ENCODE assay signal across 10 cellular contexts in the genomic region with DNA sequence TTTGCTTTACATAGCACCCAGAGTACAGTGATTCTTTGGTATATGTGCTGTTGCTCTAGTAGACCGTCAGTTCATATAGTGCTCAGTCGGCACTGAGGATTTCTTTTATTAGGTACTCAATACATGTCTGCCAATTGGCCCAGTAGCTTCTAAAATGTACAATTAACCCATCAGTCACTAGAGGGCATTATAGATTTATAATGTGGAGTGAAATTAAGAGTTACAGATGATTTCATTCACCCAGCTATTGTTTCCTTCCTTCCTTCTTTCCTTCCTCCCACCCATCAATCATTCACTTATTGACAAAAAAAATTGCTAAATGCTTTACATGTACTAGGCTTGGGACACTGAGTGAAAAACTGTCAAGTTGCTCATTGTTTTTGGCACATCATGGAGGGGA.
DNase-seq lines count a peak whose midpoint lies in the region; ATAC-seq and TF ChIP-seq lines count a peak whose summit lies in the region.
"Had no signal": no experiment of that assay in that cellular context is flagged by ENCODE, and none has a peak within 500 bp of the region (broad histone marks: within the 10 kb centered on the region; RNA-seq: fewer than 3 reads in every experiment).

No MANE protein-coding gene starts in this region.

- ATAC-seq in sciatic nerve (peak; percentile 27), HG02763 (IDR thresholded peaks at IDR 0.05; ENCODE audit: unreplicated experiment) (no peak), GM21381 (IDR thresholded peaks at IDR 0.05; ENCODE audit: unreplicated experiment) (no peak)

- DNase-seq in SIG-M5 treated with dmso at 0.1 percent for 504 hours (lab: John Stamatoyannopoulos, UW; ENCODE audit: unreplicated experiment), result peak; percentile 9
- no peak for DNase-seq in SIG-M5 (lab: John Stamatoyannopoulos, UW)
- peak; percentile 23 to 69 for DNase-seq in NCI-H526 (lab: John Stamatoyannopoulos, UW)
- DNase-seq in choroid plexus epithelial cell (ENCODE audit: low read depth), result peak; percentile 64
- DNase-seq in sciatic nerve (ENCODE audit: low spot score), result no peak
- DNase-seq in activated naive CD4-positive, alpha-beta T cell treated with anti-CD3 and anti-CD28 coated beads for 36 hours, result no peak
- DNase-seq: activated B cell treated with CpG ODN at 0.5 μM for 24 hours had no signal

- H3K4me3 Mint-ChIP-seq in activated naive CD4-positive, alpha-beta T cell treated with anti-CD3 and anti-CD28 coated beads for 36 hours, result no peak overlapping the region
- H3K4me3 Mint-ChIP-seq: activated B cell treated with CpG ODN at 0.5 μM for 24 hours; CD4-positive, CD25-positive, alpha-beta regulatory T cell had no signal

- no peak overlapping the region for H3K27ac Mint-ChIP-seq in activated naive CD4-positive, alpha-beta T cell treated with anti-CD3 and anti-CD28 coated beads for 36 hours
- H3K27ac Mint-ChIP-seq: activated B cell treated with CpG ODN at 0.5 μM for 24 hours had no signal

- TF ChIP-seq CTCF in choroid plexus epithelial cell (conservative IDR thresholded peaks at IDR 0.05; ENCODE audit: low read depth, low read length), result peak; percentile 44

- H3K36me3 Mint-ChIP-seq in activated naive CD4-positive, alpha-beta T cell treated with anti-CD3 and anti-CD28 coated beads for 36 hours (ENCODE audit: low read depth), result no peaks in the 10 kb centered on the region
- H3K36me3 Mint-ChIP-seq: CD4-positive, CD25-positive, alpha-beta regulatory T cell had no signal

- peaks cover 21% of the 10 kb centered on the region for H3K27me3 Mint-ChIP-seq in activated naive CD4-positive, alpha-beta T cell treated with anti-CD3 and anti-CD28 coated beads for 36 hours (ENCODE audit: low read depth)

- no peak overlapping the region for H3K4me3 ChIP-seq in choroid plexus epithelial cell (ENCODE audit: low read depth, low read length)

- intact Hi-C loops in sciatic nerve (cut with DNase I), result no loop called here
- intact Hi-C loops in activated naive CD4-positive, alpha-beta T cell treated with anti-CD3 and anti-CD28 coated beads for 36 hours (cut with micrococcal nuclease), result loop anchor here (1.0 to 10.0 kb wide), 3 partner anchors 1106 to 1336 kb away; partner anchors contain the start of gene FYB2

- H3K9me3 Mint-ChIP-seq in activated naive CD4-positive, alpha-beta T cell treated with anti-CD3 and anti-CD28 coated beads for 36 hours, result no peaks in the 10 kb centered on the region
- H3K9me3 Mint-ChIP-seq: activated B cell treated with CpG ODN at 0.5 μM for 24 hours had no signal

- H3K4me1 Mint-ChIP-seq in activated naive CD4-positive, alpha-beta T cell treated with anti-CD3 and anti-CD28 coated beads for 36 hours (ENCODE audit: low read depth), result no peaks in the 10 kb centered on the region
- H3K4me1 Mint-ChIP-seq: activated B cell treated with CpG ODN at 0.5 μM for 24 hours; CD4-positive, CD25-positive, alpha-beta regulatory T cell had no signal

- CTCF ChIA-PET in activated naive CD4-positive, alpha-beta T cell treated with anti-CD3 and anti-CD28 coated beads for 36 hours (lab: Charles Lee), result interaction anchor here (0.7 to 1.5 kb wide), 5 partner anchors 15 to 1106 kb away, joined by 3 to 5 read pairs (median 3); no protein-coding TSS in a partner anchor

Comparison
In these comparisons a context has a peak if more than half of its experiments do, and no peak if none do; other contexts are left out.
1. DNase-seq: peak in SIG-M5 treated with dmso at 0.1 percent for 504 hours (single experiment), NCI-H526 (2 of 2) and choroid plexus epithelial cell (single experiment); none in SIG-M5 (single experiment), sciatic nerve (single experiment) and activated naive CD4-positive, alpha-beta T cell treated with anti-CD3 and anti-CD28 coated beads for 36 hours (single experiment).